13 cellular contexts compared by ENCODE assay signal in the genomic region with DNA sequence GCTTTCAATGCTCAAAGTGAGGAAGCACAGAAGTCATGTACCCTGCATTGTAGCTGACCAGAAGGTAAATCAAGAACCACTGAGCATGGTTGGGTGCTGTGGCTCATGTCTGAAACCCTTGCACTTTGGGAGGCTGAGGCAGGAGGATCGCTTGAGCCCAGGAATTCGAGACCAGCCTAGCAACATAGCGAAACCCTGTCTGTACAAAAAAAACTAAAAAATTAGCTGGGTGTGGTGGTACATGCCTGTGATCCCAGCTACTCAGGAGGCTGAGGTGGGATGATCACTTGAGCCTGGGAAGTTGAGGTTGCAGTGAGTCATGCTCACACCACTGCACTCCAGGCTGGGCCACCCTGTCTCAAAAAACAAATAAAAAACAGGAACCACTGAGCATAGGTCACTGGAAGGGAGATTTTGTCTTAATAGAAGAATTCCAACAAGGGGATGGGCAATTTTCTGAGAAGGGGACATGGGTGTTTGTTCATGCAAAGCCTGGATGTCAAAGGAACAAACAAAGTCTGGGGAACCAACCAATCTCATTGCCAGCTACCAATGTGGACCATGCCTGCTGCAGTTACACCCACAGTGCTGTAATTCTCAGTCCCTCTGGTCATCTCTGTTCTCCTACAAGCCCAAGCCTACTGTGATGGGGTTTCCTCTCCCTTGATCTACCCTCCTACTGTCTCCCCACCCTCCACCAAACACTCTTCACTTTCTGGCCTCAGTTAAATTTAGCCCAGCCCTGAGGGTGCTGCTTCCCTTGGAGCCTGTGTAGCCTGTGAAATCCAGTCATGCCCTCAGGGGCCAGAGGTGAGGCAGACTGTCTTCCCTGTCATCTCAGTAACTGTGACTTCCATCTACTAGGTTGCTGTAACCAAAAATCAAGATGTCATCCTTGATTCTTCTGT. TPM values are rescaled to one million over a fixed set of nuclear protein-coding genes. Genes with fewer than 3 reads are reported as not detected.
DNase-seq lines count a peak whose midpoint lies in the region; ATAC-seq, FAIRE-seq and TF ChIP-seq lines count a peak whose summit lies in the region.
"Had no signal": no experiment of that assay in that cellular context is flagged by ENCODE, and none has a peak within 500 bp of the region (broad histone marks: within the 10 kb centered on the region; RNA-seq: fewer than 3 reads in every experiment).

No MANE protein-coding gene starts in this region.

- TF ChIP-seq CTCF in HCT116 (IDR thresholded peaks at IDR 0.05 in 2 of 3, conservative IDR thresholded peaks at IDR 0.05 in 1 of 3; ENCODE audit: borderline replicate concordance in 1 of 3, insufficient read depth in 1 of 3, low read depth in 2 of 3, low read length in 2 of 3) (no peak), fibroblast of lung (conservative IDR thresholded peaks at IDR 0.05 in 1 of 2, IDR thresholded peaks at IDR 0.05 in 1 of 2; ENCODE audit: low read depth in 1 of 2, low read length in 2 of 2) (no peak)

- TF ChIP-seq RAD21 in HCT116 (IDR thresholded peaks at IDR 0.05; ENCODE audit: low read depth) = no peak

- H3K27ac ChIP-seq in HCT116 (ENCODE audit: low read depth, low read length) (peak overlapping the region; percentile 91), fibroblast of lung (ENCODE audit: insufficient read depth, low read length) (no peak overlapping the region)
- H3K27ac ChIP-seq: vagina had no signal

- intact Hi-C loops in HCT116 (cut with micrococcal nuclease) (loop anchor here (5.0 kb wide), 1 partner anchor 49 kb away; no protein-coding TSS in a partner anchor), left ventricle myocardium superior (cut with micrococcal nuclease) (no loop called here)

- CTCF ChIA-PET in HCT116 (lab: Charles Lee) = no interaction called here

- no peak overlapping the region for H3K4me3 Mint-ChIP-seq in stimulated activated effector memory CD8-positive, alpha-beta T cell treated with anti-CD3 and anti-CD28 coated beads, Interleukin-12 subunit alpha, Interleukin-12 subunit beta, amount 100 ng/mL, for 72 hours
- H3K4me3 Mint-ChIP-seq: activated naive CD8-positive, alpha-beta T cell treated with anti-CD3 and anti-CD28 coated beads for 36 hours had no signal

- no peaks in the 10 kb centered on the region for H3K9me2 ChIP-seq in HCT116 (ENCODE audit: insufficient read depth)

- no TSS peak for BruUV-seq in HCT116 (replicated peaks; lab: Mats Ljungman, UMichigan)

- H2AFZ ChIP-seq in HCT116 (ENCODE audit: low read depth, low read length, poor library complexity, severe bottlenecking) = peak overlapping the region; percentile 87
- no peak overlapping the region for H2AFZ ChIP-seq in fibroblast of lung (ENCODE audit: low read length)

- H3K36me3 Mint-ChIP-seq in stimulated activated effector memory CD8-positive, alpha-beta T cell treated with anti-CD3 and anti-CD28 coated beads, Interleukin-12 subunit alpha, Interleukin-12 subunit beta, amount 100 ng/mL, for 72 hours = no peaks in the 10 kb centered on the region
- H3K36me3 Mint-ChIP-seq: activated naive CD8-positive, alpha-beta T cell treated with anti-CD3 and anti-CD28 coated beads for 36 hours had no signal

- RAD21 ChIA-PET in HCT116 (lab: Charles Lee; ENCODE audit: low non-redundant PET in 1 of 2, low total read pairs in 2 of 2, uncharacterized antibody in 2 of 2, unreplicated experiment in 2 of 2) = interaction anchor here in 1 of 2 experiments (1.6 to 1.8 kb wide), 2 partner anchors 38 to 50 kb away, joined by 3 to 4 read pairs; no protein-coding TSS in a partner anchor

- peak; percentile 66 for FAIRE-seq in RCC 7860 (lab: Jason Lieb, UNC)
- FAIRE-seq: endometrium had no signal

- H3K79me2 ChIP-seq in HCT116 (ENCODE audit: insufficient read depth, low read length) (no peaks in the 10 kb centered on the region), fibroblast of lung (ENCODE audit: control insufficient read depth, insufficient read depth, low read length) (no peaks in the 10 kb centered on the region)

- H3K27me3 ChIP-seq in HCT116 (ENCODE audit: insufficient read depth, low read length) = no peaks in the 10 kb centered on the region
- H3K27me3 ChIP-seq in fibroblast of lung (ENCODE audit: control insufficient read depth, insufficient read depth, low read length) = peaks cover 3% of the 10 kb centered on the region
- H3K27me3 ChIP-seq: vagina had no signal

- in situ Hi-C loops in G401 (cut with HindIII; ENCODE audit: low sequenced_read_pairs) = no loop called here

- H4K20me1 ChIP-seq in HCT116 (ENCODE audit: insufficient read depth) = no peaks in the 10 kb centered on the region
- no peaks in the 10 kb centered on the region for H4K20me1 ChIP-seq in fibroblast of lung (ENCODE audit: control insufficient read depth, extremely low read depth, insufficient read depth, low read length)

- H3K4me3 ChIP-seq in HCT116 (replicated peaks in 1 of 2; ENCODE audit: low read depth in 1 of 2, low read length in 2 of 2) (no peak overlapping the region; a peak in 1 of 4 replicates), fibroblast of lung (replicated peaks in 1 of 4; ENCODE audit: control extremely low read depth in 1 of 4, insufficient read depth in 1 of 4, low read depth in 3 of 4, low read length in 4 of 4) (no peak overlapping the region)
- H3K4me3 ChIP-seq: vagina had no signal

- H3K4me2 ChIP-seq in HCT116 (ENCODE audit: low read length) = peak overlapping the region; percentile 81
- H3K4me2 ChIP-seq in fibroblast of lung (ENCODE audit: extremely low read depth, insufficient read depth, low read length) = no peak overlapping the region

- no peak overlapping the region for H3K27ac Mint-ChIP-seq in stimulated activated effector memory CD8-positive, alpha-beta T cell treated with anti-CD3 and anti-CD28 coated beads, Interleukin-12 subunit alpha, Interleukin-12 subunit beta, amount 100 ng/mL, for 72 hours
- H3K27ac Mint-ChIP-seq: activated naive CD8-positive, alpha-beta T cell treated with anti-CD3 and anti-CD28 coated beads for 36 hours had no signal

- no peaks in the 10 kb centered on the region for H3K9me3 ChIP-seq in HCT116 (ENCODE audit: control insufficient read depth in 1 of 2, insufficient read depth in 1 of 2, low read depth in 1 of 2, low read length in 2 of 2)
- no peaks in the 10 kb centered on the region for H3K9me3 ChIP-seq in fibroblast of lung (ENCODE audit: control insufficient read depth, insufficient read depth, low read depth, low read length)
- H3K9me3 ChIP-seq: vagina had no signal

- H3K9ac ChIP-seq in HCT116 (ENCODE audit: low read length) (peak overlapping the region; percentile 59), fibroblast of lung (ENCODE audit: insufficient read depth, low read length) (no peak overlapping the region)

- TF ChIP-seq POLR2A in HCT116 (IDR thresholded peaks at IDR 0.05; ENCODE audit: borderline replicate concordance, extremely low read depth, insufficient read depth, insufficient read length) = no peak

- POLR2A ChIA-PET in HCT116 (lab: Charles Lee) = interaction anchor here (0.7 to 4.6 kb wide), 10 partner anchors 9 to 48 kb away, joined by 3 to 53 read pairs (median 4); a partner anchor contains a TSS

- DNase-seq in HCT116 (ENCODE audit: low read depth, low spot score) (no peak), RCC 7860 (ENCODE audit: low spot score) (peak; percentile 53), fibroblast of lung (ENCODE audit: low read depth in 2 of 2) (peak; percentile 23 to 55), left ventricle myocardium superior (no peak), NCI-H1105 treated with DMSO at 0.1 percent for 48 hours (lab: John Stamatoyannopoulos, UW) (no peak), 8988T (no peak), G401 (ENCODE audit: low spot score) (no peak)
- no peak for DNase-seq in stimulated activated effector memory CD8-positive, alpha-beta T cell treated with anti-CD3 and anti-CD28 coated beads, Interleukin-12 subunit alpha, Interleukin-12 subunit beta, amount 100 ng/mL, for 72 hours (ENCODE audit: low spot score in 2 of 2)
- DNase-seq: activated naive CD8-positive, alpha-beta T cell treated with anti-CD3 and anti-CD28 coated beads for 36 hours; DMS79 treated with DMSO at 0.1 percent for 48 hours; NCI-H187 had no signal

- H3K9me3 Mint-ChIP-seq in stimulated activated effector memory CD8-positive, alpha-beta T cell treated with anti-CD3 and anti-CD28 coated beads, Interleukin-12 subunit alpha, Interleukin-12 subunit beta, amount 100 ng/mL, for 72 hours = no peaks in the 10 kb centered on the region
- H3K9me3 Mint-ChIP-seq: activated naive CD8-positive, alpha-beta T cell treated with anti-CD3 and anti-CD28 coated beads for 36 hours had no signal

- H3K4me1 ChIP-seq in HCT116 (ENCODE audit: control insufficient read depth in 1 of 2, insufficient read depth in 2 of 2, low read length in 2 of 2) (peaks cover 58 to 72% of the 10 kb centered on the region in 2 experiments), fibroblast of lung (ENCODE audit: control insufficient read depth, extremely low read depth, insufficient read depth, low read length) (no peaks in the 10 kb centered on the region)
- H3K4me1 ChIP-seq: vagina had no signal

- H3K36me3 ChIP-seq in HCT116 (ENCODE audit: control insufficient read depth in 1 of 2, insufficient read depth in 2 of 2, low read length in 2 of 2) (no peaks in the 10 kb centered on the region), fibroblast of lung (ENCODE audit: control insufficient read depth, insufficient read depth, low read length) (no peaks in the 10 kb centered on the region)
- H3K36me3 ChIP-seq: vagina had no signal

- H3K4me1 Mint-ChIP-seq in stimulated activated effector memory CD8-positive, alpha-beta T cell treated with anti-CD3 and anti-CD28 coated beads, Interleukin-12 subunit alpha, Interleukin-12 subunit beta, amount 100 ng/mL, for 72 hours = no peaks in the 10 kb centered on the region
- H3K4me1 Mint-ChIP-seq: activated naive CD8-positive, alpha-beta T cell treated with anti-CD3 and anti-CD28 coated beads for 36 hours had no signal

- ATAC-seq in HCT116 = peak; percentile 56
- ATAC-seq in stimulated activated effector memory CD8-positive, alpha-beta T cell treated with anti-CD3 and anti-CD28 coated beads, Interleukin-12 subunit alpha, Interleukin-12 subunit beta, amount 100 ng/mL, for 72 hours = peak; percentile 31
- no peak for ATAC-seq in left ventricle myocardium superior

TF ChIP-seq in HCT116, 20 proteins besides CTCF, POLR2A, EP300 and RAD21:
- TF ChIP-seq ZFX (IDR thresholded peaks at IDR 0.05) = no peak
- TF ChIP-seq POLR2AphosphoS5 (IDR thresholded peaks at IDR 0.05; ENCODE audit: low read depth, low read length) = 0 out of 2 replicates have a peak, but pooled peaks have one; percentile 10
TF ChIP-seq in HCT116: peak in this region for 1.

RNA-seq across cellular contexts. Expression of a gene that starts 47.9 kb away (rescaled TPM):
- total RNA-seq in HCT116 (2021; ENCODE audit: unreplicated experiment) (200 TPM), fibroblast of lung (0.17 TPM in 1 of 2 replicates, not detected in the other), left ventricle myocardium superior (0.40 TPM)
- polyA plus RNA-seq in HCT116 (2012) = 284 and 412 TPM in 2 replicates
- 0.06 and 0.12 TPM in 2 replicates for polyA plus RNA-seq in fibroblast of lung
- 0.10 TPM in 1 of 2 replicates, not detected in the other for polyA plus RNA-seq in fibroblast of lung (2012)
- not detected in 2 replicates for polyA minus RNA-seq in fibroblast of lung (ENCODE audit: low replicate concordance)
- total RNA-seq in G401 (2014; rRNA removed; shearing (Covaris generic)) = 3.4 and 3.8 TPM in 2 replicates

Comparison
In these comparisons a context has a peak if more than half of its experiments do, and no peak if none do; other contexts are left out.
1. DNase-seq: peak in RCC 7860 (single experiment) and fibroblast of lung (2 of 2); none in HCT116 (single experiment), stimulated activated effector memory CD8-positive, alpha-beta T cell treated with anti-CD3 and anti-CD28 coated beads, Interleukin-12 subunit alpha, Interleukin-12 subunit beta, amount 100 ng/mL, for 72 hours (0 of 2), left ventricle myocardium superior (single experiment), NCI-H1105 treated with DMSO at 0.1 percent for 48 hours (single experiment), 8988T (single experiment) and G401 (single experiment).
2. RNA of a gene that starts 47.9 kb away (total RNA-seq): 200 TPM in HCT116 (single experiment); 3.4 to 3.8 TPM in G401, 0.40 TPM in left ventricle myocardium superior (single experiment) and 0.17 TPM in fibroblast of lung; every median in the first group is over 10 times any median in the second.